1 cellular context compared by ENCODE assay signal in the genomic region with DNA sequence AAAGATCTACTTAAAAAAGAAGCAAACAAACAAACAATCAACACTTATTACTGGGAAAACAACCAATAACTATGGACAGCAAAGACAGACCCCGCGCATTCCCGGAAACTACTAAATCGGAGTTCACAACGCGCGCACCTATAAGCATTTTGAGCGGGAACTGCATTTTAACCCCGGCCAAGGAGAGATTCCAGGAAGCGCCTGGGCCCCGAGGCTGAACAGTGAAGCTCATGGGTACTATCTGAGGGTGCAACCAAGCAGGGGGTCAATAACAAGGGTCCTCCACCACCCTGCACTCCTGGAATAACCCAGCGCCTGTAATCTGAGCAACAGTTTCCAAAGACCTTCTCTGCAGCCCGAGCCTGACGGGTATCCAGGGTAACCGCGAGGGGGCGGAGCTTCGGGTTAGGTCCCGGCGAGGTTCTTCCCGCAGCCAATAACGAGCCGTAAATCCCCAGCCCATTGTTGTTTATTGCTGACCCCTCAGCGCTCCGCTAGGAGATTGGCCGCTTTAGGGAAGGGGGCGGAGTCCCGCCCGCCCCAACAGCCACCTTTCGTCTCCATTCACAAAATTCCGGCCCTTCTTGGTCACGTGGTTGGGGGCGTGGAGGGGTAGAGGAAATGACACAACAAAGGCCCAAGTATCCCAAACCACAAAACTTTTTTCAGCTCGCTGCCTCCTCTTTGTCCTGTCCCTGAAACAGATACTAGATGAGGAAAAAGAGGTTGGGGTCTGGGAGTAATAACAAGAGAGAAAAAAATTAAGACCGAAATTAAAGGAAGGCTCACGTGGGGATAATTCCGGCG.
TF ChIP-seq lines count a peak whose summit lies in the region.

No MANE protein-coding gene starts in this region.

TF ChIP-seq in K562, 482 proteins besides CTCF, POLR2A, EP300 and RAD21 (continued from another document and continues in another):
- TF ChIP-seq ZNF311 (CRISPR knock-in tag; IDR thresholded peaks at IDR 0.05) (no peak), HMGN3 (IDR thresholded peaks at IDR 0.05; ENCODE audit: borderline replicate concordance, extremely low read depth, insufficient read length, low read depth, low read length) (no peak), HMG20B (CRISPR knock-in tag; IDR thresholded peaks at IDR 0.05) (no peak), SMAD1 (IDR thresholded peaks at IDR 0.05; ENCODE audit: low read depth, low read length, partially characterized antibody) (peak; percentile 75), CBX1 (IDR thresholded peaks at IDR 0.05; ENCODE audit: low read depth) (no peak), RBM15 (IDR thresholded peaks at IDR 0.05; ENCODE audit: insufficient read depth, low read length) (no peak), ZFP36 (IDR thresholded peaks at IDR 0.05; ENCODE audit: low read depth, low read length, partially characterized antibody) (no peak), SNRNP70 (optimal IDR thresholded peaks at IDR 0.05; ENCODE audit: low read depth, low read length) (no peak), SMARCC2 (IDR thresholded peaks at IDR 0.05; ENCODE audit: low read depth) (no peak), TRIM28 (IDR thresholded peaks at IDR 0.05) (no peak), NR0B1 (IDR thresholded peaks at IDR 0.05; ENCODE audit: partially characterized antibody) (no peak), ELF2 (CRISPR knock-in tag; IDR thresholded peaks at IDR 0.05) (no peak; the same call in 1 of the 2 replicates), KAT8 (IDR thresholded peaks at IDR 0.05; ENCODE audit: low read depth) (no peak), TAL1 (IDR thresholded peaks at IDR 0.05) (no peak), NUFIP1 (IDR thresholded peaks at IDR 0.05; ENCODE audit: partially characterized antibody) (no peak), SAFB (IDR thresholded peaks at IDR 0.05; ENCODE audit: borderline replicate concordance, low read depth, low read length) (no peak), EWSR1 (IDR thresholded peaks at IDR 0.05; ENCODE audit: borderline replicate concordance, low read depth, partially characterized antibody) (no peak), SREBF2 (CRISPR knock-in tag; IDR thresholded peaks at IDR 0.05) (no peak), E2F3 (CRISPR knock-in tag; IDR thresholded peaks at IDR 0.05) (peak; percentile 83), MLX (CRISPR knock-in tag; conservative IDR thresholded peaks at IDR 0.05) (no peak), ZNF316 (IDR thresholded peaks at IDR 0.05) (peak; percentile 26; the same call in 1 of the 2 replicates), CXXC5 (CRISPR knock-in tag; IDR thresholded peaks at IDR 0.05) (peak; percentile 58), MAFF (IDR thresholded peaks at IDR 0.05; ENCODE audit: low read length) (no peak), SRSF3 (IDR thresholded peaks at IDR 0.05; ENCODE audit: insufficient read depth, low read length) (no peak), JUNB (CRISPR knock-in tag; conservative IDR thresholded peaks at IDR 0.05) (no peak), ZNF699 (CRISPR knock-in tag; IDR thresholded peaks at IDR 0.05; ENCODE audit: insufficient replicate concordance) (no peak), ATF1 (CRISPR knock-in tag; IDR thresholded peaks at IDR 0.05) (no peak), ATF1 (tag; IDR thresholded peaks at IDR 0.05) (peak; percentile 81), ZSCAN32 (CRISPR knock-in tag; IDR thresholded peaks at IDR 0.05) (no peak), MTA3 (IDR thresholded peaks at IDR 0.05; ENCODE audit: borderline replicate concordance) (0 out of 2 replicates have a peak, but pooled peaks have one; percentile 18), RFX7 (CRISPR knock-in tag; IDR thresholded peaks at IDR 0.05) (no peak), PHB (CRISPR knock-in tag; IDR thresholded peaks at IDR 0.05) (no peak), ZSCAN29 (IDR thresholded peaks at IDR 0.05) (no peak), FOXO4 (CRISPR knock-in tag; IDR thresholded peaks at IDR 0.05) (no peak), GABPB2 (CRISPR knock-in tag; conservative IDR thresholded peaks at IDR 0.05) (no peak), SREBF1 (IDR thresholded peaks at IDR 0.05; ENCODE audit: borderline replicate concordance, low read depth, low read length) (no peak), KAT2B (IDR thresholded peaks at IDR 0.05; ENCODE audit: low read depth, low read length) (no peak), ETV1 (tag; conservative IDR thresholded peaks at IDR 0.05; ENCODE audit: low read depth) (no peak), TARDBP (IDR thresholded peaks at IDR 0.05) (no peak), GABPA (tag; conservative IDR thresholded peaks at IDR 0.05; ENCODE audit: low read depth) (peak; percentile 75), ARID1B (IDR thresholded peaks at IDR 0.05) (0 out of 2 replicates have a peak, but pooled peaks have one; percentile 5), HDAC6 (IDR thresholded peaks at IDR 0.05; ENCODE audit: low read depth, low read length) (no peak), LCOR (CRISPR knock-in tag; IDR thresholded peaks at IDR 0.05) (no peak), SMARCA5 (IDR thresholded peaks at IDR 0.05) (no peak), RBFOX2 (IDR thresholded peaks at IDR 0.05; ENCODE audit: low read depth, low read length) (peak; percentile 69), ZFPM2 (CRISPR knock-in tag; IDR thresholded peaks at IDR 0.05) (no peak), RUNX1 (IDR thresholded peaks at IDR 0.05; ENCODE audit: low read depth) (no peak), FOXJ2 (tag; IDR thresholded peaks at IDR 0.05) (peak; percentile 90), MBD2 (IDR thresholded peaks at IDR 0.05; ENCODE audit: borderline replicate concordance, low read depth) (peak; percentile 56), SETDB1 (IDR thresholded peaks at IDR 0.05; ENCODE audit: low read length) (no peak)
- TF ChIP-seq, protein P1, sequence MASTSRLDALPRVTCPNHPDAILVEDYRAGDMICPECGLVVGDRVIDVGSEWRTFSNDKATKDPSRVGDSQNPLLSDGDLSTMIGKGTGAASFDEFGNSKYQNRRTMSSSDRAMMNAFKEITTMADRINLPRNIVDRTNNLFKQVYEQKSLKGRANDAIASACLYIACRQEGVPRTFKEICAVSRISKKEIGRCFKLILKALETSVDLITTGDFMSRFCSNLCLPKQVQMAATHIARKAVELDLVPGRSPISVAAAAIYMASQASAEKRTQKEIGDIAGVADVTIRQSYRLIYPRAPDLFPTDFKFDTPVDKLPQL (IDR thresholded peaks at IDR 0.05; ENCODE audit: extremely low read depth, insufficient read length), result no peak
- TF ChIP-seq, protein P2, sequence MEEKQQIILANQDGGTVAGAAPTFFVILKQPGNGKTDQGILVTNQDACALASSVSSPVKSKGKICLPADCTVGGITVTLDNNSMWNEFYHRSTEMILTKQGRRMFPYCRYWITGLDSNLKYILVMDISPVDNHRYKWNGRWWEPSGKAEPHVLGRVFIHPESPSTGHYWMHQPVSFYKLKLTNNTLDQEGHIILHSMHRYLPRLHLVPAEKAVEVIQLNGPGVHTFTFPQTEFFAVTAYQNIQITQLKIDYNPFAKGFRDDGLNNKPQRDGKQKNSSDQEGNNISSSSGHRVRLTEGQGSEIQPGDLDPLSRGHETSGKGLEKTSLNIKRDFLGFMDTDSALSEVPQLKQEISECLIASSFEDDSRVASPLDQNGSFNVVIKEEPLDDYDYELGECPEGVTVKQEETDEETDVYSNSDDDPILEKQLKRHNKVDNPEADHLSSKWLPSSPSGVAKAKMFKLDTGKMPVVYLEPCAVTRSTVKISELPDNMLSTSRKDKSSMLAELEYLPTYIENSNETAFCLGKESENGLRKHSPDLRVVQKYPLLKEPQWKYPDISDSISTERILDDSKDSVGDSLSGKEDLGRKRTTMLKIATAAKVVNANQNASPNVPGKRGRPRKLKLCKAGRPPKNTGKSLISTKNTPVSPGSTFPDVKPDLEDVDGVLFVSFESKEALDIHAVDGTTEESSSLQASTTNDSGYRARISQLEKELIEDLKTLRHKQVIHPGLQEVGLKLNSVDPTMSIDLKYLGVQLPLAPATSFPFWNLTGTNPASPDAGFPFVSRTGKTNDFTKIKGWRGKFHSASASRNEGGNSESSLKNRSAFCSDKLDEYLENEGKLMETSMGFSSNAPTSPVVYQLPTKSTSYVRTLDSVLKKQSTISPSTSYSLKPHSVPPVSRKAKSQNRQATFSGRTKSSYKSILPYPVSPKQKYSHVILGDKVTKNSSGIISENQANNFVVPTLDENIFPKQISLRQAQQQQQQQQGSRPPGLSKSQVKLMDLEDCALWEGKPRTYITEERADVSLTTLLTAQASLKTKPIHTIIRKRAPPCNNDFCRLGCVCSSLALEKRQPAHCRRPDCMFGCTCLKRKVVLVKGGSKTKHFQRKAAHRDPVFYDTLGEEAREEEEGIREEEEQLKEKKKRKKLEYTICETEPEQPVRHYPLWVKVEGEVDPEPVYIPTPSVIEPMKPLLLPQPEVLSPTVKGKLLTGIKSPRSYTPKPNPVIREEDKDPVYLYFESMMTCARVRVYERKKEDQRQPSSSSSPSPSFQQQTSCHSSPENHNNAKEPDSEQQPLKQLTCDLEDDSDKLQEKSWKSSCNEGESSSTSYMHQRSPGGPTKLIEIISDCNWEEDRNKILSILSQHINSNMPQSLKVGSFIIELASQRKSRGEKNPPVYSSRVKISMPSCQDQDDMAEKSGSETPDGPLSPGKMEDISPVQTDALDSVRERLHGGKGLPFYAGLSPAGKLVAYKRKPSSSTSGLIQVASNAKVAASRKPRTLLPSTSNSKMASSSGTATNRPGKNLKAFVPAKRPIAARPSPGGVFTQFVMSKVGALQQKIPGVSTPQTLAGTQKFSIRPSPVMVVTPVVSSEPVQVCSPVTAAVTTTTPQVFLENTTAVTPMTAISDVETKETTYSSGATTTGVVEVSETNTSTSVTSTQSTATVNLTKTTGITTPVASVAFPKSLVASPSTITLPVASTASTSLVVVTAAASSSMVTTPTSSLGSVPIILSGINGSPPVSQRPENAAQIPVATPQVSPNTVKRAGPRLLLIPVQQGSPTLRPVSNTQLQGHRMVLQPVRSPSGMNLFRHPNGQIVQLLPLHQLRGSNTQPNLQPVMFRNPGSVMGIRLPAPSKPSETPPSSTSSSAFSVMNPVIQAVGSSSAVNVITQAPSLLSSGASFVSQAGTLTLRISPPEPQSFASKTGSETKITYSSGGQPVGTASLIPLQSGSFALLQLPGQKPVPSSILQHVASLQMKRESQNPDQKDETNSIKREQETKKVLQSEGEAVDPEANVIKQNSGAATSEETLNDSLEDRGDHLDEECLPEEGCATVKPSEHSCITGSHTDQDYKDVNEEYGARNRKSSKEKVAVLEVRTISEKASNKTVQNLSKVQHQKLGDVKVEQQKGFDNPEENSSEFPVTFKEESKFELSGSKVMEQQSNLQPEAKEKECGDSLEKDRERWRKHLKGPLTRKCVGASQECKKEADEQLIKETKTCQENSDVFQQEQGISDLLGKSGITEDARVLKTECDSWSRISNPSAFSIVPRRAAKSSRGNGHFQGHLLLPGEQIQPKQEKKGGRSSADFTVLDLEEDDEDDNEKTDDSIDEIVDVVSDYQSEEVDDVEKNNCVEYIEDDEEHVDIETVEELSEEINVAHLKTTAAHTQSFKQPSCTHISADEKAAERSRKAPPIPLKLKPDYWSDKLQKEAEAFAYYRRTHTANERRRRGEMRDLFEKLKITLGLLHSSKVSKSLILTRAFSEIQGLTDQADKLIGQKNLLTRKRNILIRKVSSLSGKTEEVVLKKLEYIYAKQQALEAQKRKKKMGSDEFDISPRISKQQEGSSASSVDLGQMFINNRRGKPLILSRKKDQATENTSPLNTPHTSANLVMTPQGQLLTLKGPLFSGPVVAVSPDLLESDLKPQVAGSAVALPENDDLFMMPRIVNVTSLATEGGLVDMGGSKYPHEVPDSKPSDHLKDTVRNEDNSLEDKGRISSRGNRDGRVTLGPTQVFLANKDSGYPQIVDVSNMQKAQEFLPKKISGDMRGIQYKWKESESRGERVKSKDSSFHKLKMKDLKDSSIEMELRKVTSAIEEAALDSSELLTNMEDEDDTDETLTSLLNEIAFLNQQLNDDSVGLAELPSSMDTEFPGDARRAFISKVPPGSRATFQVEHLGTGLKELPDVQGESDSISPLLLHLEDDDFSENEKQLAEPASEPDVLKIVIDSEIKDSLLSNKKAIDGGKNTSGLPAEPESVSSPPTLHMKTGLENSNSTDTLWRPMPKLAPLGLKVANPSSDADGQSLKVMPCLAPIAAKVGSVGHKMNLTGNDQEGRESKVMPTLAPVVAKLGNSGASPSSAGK (IDR thresholded peaks at IDR 0.05), result peak; percentile 47; the same call in 1 of the 2 replicates
- TF ChIP-seq, protein P3, sequence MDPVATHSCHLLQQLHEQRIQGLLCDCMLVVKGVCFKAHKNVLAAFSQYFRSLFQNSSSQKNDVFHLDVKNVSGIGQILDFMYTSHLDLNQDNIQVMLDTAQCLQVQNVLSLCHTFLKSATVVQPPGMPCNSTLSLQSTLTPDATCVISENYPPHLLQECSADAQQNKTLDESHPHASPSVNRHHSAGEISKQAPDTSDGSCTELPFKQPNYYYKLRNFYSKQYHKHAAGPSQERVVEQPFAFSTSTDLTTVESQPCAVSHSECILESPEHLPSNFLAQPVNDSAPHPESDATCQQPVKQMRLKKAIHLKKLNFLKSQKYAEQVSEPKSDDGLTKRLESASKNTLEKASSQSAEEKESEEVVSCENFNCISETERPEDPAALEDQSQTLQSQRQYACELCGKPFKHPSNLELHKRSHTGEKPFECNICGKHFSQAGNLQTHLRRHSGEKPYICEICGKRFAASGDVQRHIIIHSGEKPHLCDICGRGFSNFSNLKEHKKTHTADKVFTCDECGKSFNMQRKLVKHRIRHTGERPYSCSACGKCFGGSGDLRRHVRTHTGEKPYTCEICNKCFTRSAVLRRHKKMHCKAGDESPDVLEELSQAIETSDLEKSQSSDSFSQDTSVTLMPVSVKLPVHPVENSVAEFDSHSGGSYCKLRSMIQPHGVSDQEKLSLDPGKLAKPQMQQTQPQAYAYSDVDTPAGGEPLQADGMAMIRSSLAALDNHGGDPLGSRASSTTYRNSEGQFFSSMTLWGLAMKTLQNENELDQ (CRISPR knock-in tag; IDR thresholded peaks at IDR 0.05; ENCODE audit: borderline replicate concordance), result no peak
